In the genomic region with DNA sequence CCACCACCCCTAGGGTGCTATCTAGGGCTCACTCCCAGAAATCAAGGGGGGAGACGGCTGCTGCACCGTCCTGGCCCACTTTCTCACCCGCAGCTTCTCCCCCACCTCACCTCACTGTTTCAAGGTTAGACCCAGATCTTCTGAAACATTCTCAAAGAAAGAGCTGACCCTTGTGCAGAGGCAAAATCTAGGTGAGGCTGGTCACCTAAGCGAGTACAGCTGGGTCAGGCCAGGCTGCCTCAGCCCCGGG, we compare ENCODE assay signal across 8 cellular contexts. TPM values are rescaled to one million over a fixed set of nuclear protein-coding genes. Genes with fewer than 3 reads are reported as not detected.
A peak's percentile ranks its signal among the peaks of the same experiment; 100 is the strongest.
DNase-seq lines count a peak whose midpoint lies in the region; ATAC-seq and TF ChIP-seq lines count a peak whose summit lies in the region.

No MANE protein-coding gene starts in this region.

- CTCF ChIA-PET in CD8-positive, alpha-beta memory T cell (lab: Charles Lee): interaction anchor here (0.9 to 4.2 kb wide), 3 partner anchors 15 to 77 kb away, joined by 3 to 18 read pairs (median 6); no protein-coding TSS in a partner anchor

- H3K27ac Mint-ChIP-seq in CD8-positive, alpha-beta memory T cell: peak overlapping the region in 7 of 8 donors; percentile 44 to 94 (median 67)
- H3K27ac Mint-ChIP-seq in endodermal cell: peak overlapping the region; percentile 92
- peak overlapping the region; percentile 87 for H3K27ac Mint-ChIP-seq in osteocyte (ENCODE audit: unreplicated experiment)

- no peak for DNase-seq in CD8-positive, alpha-beta memory T cell
- no peak for DNase-seq in NT2/D1 (ENCODE audit: low read depth, low spot score)
- no peak for DNase-seq in endodermal cell
- DNase-seq in osteocyte (ENCODE audit: extremely low spot score, unreplicated experiment): no peak
- no peak for DNase-seq in activated effector memory CD4-positive, alpha-beta T cell treated with anti-CD3 and anti-CD28 coated beads, Interleukin-2, amount 50 U/mL, for 16 hours
- no peak for DNase-seq in MV-4-11 (lab: John Stamatoyannopoulos, UW)
- no peak for DNase-seq in NCI-H82 (lab: John Stamatoyannopoulos, UW)

- peaks cover 11 to 23% (median 14%) of the 10 kb centered on the region in 3 donors for H3K4me1 Mint-ChIP-seq in CD8-positive, alpha-beta memory T cell
- H3K4me1 Mint-ChIP-seq in endodermal cell (peaks cover 16% of the 10 kb centered on the region), osteocyte (ENCODE audit: unreplicated experiment) (peaks cover 20% of the 10 kb centered on the region)

- no peak overlapping the region for H3K4me3 ChIP-seq in CD8-positive, alpha-beta memory T cell (ENCODE audit: low read length)
- H3K4me3 ChIP-seq in NT2/D1 (ENCODE audit: insufficient read length, low read depth) (peak overlapping the region; percentile 85), endodermal cell (ENCODE audit: low read length) (peak overlapping the region; percentile 84)

- peaks cover 0 to 44% (median 3%) of the 10 kb centered on the region in 3 donors for H3K36me3 Mint-ChIP-seq in CD8-positive, alpha-beta memory T cell
- H3K36me3 Mint-ChIP-seq in endodermal cell (ENCODE audit: low read depth): peaks cover 31% of the 10 kb centered on the region
- H3K36me3 Mint-ChIP-seq in osteocyte (ENCODE audit: unreplicated experiment): peaks cover 10% of the 10 kb centered on the region

- no peaks in the 10 kb centered on the region for H3K36me3 ChIP-seq in CD8-positive, alpha-beta memory T cell (ENCODE audit: insufficient read depth, low read length)
- peaks cover 38% of the 10 kb centered on the region for H3K36me3 ChIP-seq in NT2/D1 (ENCODE audit: insufficient read depth, insufficient read length, low read length)
- no peaks in the 10 kb centered on the region for H3K36me3 ChIP-seq in endodermal cell (ENCODE audit: control insufficient read depth, insufficient read depth, low read length)

- no peaks in the 10 kb centered on the region for H3K9me3 Mint-ChIP-seq in CD8-positive, alpha-beta memory T cell
- H3K9me3 Mint-ChIP-seq in endodermal cell: no peaks in the 10 kb centered on the region
- H3K9me3 Mint-ChIP-seq in osteocyte (ENCODE audit: unreplicated experiment): no peaks in the 10 kb centered on the region

- H3K4me3 Mint-ChIP-seq in CD8-positive, alpha-beta memory T cell: peak overlapping the region; percentile 19 to 78 (median 63)
- peak overlapping the region; percentile 77 for H3K4me3 Mint-ChIP-seq in endodermal cell
- peak overlapping the region; percentile 71 for H3K4me3 Mint-ChIP-seq in osteocyte (ENCODE audit: unreplicated experiment)

- H3K9ac ChIP-seq in NT2/D1 (ENCODE audit: insufficient read length, low read depth) (peak overlapping the region; percentile 97), endodermal cell (ENCODE audit: extremely low read depth, low read length, poor library complexity, severe bottlenecking) (peak overlapping the region; percentile 77)

- WGBS in endodermal cell (ENCODE audit: insufficient coverage in 1 of 2, insufficient read length in 1 of 2), 2 experiments: 0 to 9% methylated on average over 1 to 5 of the region's 5 CpGs

- H3K27me3 Mint-ChIP-seq in CD8-positive, alpha-beta memory T cell: peaks cover 0 to 1% of the 10 kb centered on the region in 2 donors
- H3K27me3 Mint-ChIP-seq in endodermal cell (ENCODE audit: insufficient read depth): no peaks in the 10 kb centered on the region
- no peaks in the 10 kb centered on the region for H3K27me3 Mint-ChIP-seq in osteocyte (ENCODE audit: unreplicated experiment)

- POLR2A ChIA-PET in CD8-positive, alpha-beta memory T cell (lab: Charles Lee): no interaction called here

- H3K27ac ChIP-seq in CD8-positive, alpha-beta memory T cell (ENCODE audit: low read depth, low read length): peak overlapping the region; percentile 59
- peak overlapping the region; percentile 68 for H3K27ac ChIP-seq in endodermal cell (ENCODE audit: low read depth, low read length)

- TF ChIP-seq CTCF in endodermal cell (conservative IDR thresholded peaks at IDR 0.05) (no peak), osteocyte (IDR thresholded peaks at IDR 0.05) (no peak)

- H3K27me3 ChIP-seq in CD8-positive, alpha-beta memory T cell (ENCODE audit: insufficient read depth, low read length, poor library complexity, severe bottlenecking): no peaks in the 10 kb centered on the region
- H3K27me3 ChIP-seq in NT2/D1 (ENCODE audit: insufficient read depth, insufficient read length) (peaks cover 3% of the 10 kb centered on the region), endodermal cell (ENCODE audit: control insufficient read depth, insufficient read depth, low read length, poor library complexity, severe bottlenecking) (no peaks in the 10 kb centered on the region)

- H3K9me3 ChIP-seq in CD8-positive, alpha-beta memory T cell (ENCODE audit: low read length): no peaks in the 10 kb centered on the region
- no peaks in the 10 kb centered on the region for H3K9me3 ChIP-seq in NT2/D1 (ENCODE audit: insufficient read depth, low read length)
- no peaks in the 10 kb centered on the region for H3K9me3 ChIP-seq in endodermal cell (ENCODE audit: control insufficient read depth, low read length)

- H3K4me1 ChIP-seq in CD8-positive, alpha-beta memory T cell (ENCODE audit: insufficient read depth, low read length): peaks cover 9% of the 10 kb centered on the region
- H3K4me1 ChIP-seq in NT2/D1 (ENCODE audit: insufficient read depth, insufficient read length) (peaks cover 23% of the 10 kb centered on the region), endodermal cell (ENCODE audit: control insufficient read depth, insufficient read depth, low read length) (peaks cover 12% of the 10 kb centered on the region)

- ATAC-seq in HG02870 (IDR thresholded peaks at IDR 0.05; ENCODE audit: unreplicated experiment): no peak

RNA-seq across cellular contexts. Expression of a gene that starts 27.0 kb away (rescaled TPM):
- 10 to 100 TPM; 32.3 to 34.4 TPM for total RNA-seq in CD8-positive, alpha-beta memory T cell
- 63.3 TPM for polyA plus RNA-seq in CD8-positive, alpha-beta memory T cell
- total RNA-seq in endodermal cell: 10 to 100 TPM; 34.0 to 38.4 TPM
- 22.5 TPM for polyA plus RNA-seq in endodermal cell (2013, experiment 1 of 2)
- polyA plus RNA-seq in endodermal cell (2013, experiment 2 of 2): 22.2 TPM
- total RNA-seq in osteocyte: 92.4 and 94.3 TPM in 2 replicates

RNA-seq across cellular contexts. Expression of a gene that starts 27.1 kb away (rescaled TPM):
- total RNA-seq in CD8-positive, alpha-beta memory T cell: 100 to 1,000 TPM in 1 of 2 experiments, 10 to 100 TPM in 1; 91.8 to 102 TPM
- 109 TPM for polyA plus RNA-seq in CD8-positive, alpha-beta memory T cell
- 10 to 100 TPM; 64.9 to 67.4 TPM for total RNA-seq in endodermal cell
- polyA plus RNA-seq in endodermal cell (2013, experiment 1 of 2): 47.0 TPM
- polyA plus RNA-seq in endodermal cell (2013, experiment 2 of 2): 44.1 TPM
- 58.0 and 59.2 TPM in 2 replicates for total RNA-seq in osteocyte

RNA-seq across cellular contexts. Expression of a gene that starts 35.8 kb away (rescaled TPM):
- 10 to 100 TPM; 32.9 to 38.0 TPM for total RNA-seq in CD8-positive, alpha-beta memory T cell
- 8.1 TPM for polyA plus RNA-seq in CD8-positive, alpha-beta memory T cell
- total RNA-seq in endodermal cell (10 to 100 TPM; 46.4 to 48.3 TPM), osteocyte (28.4 and 34.4 TPM in 2 replicates)
- 17.5 TPM for polyA plus RNA-seq in endodermal cell (2013, experiment 1 of 2)
- polyA plus RNA-seq in endodermal cell (2013, experiment 2 of 2): 19.7 TPM

RNA-seq across cellular contexts. Expression of a gene that starts 41.8 kb away (rescaled TPM):
- total RNA-seq in CD8-positive, alpha-beta memory T cell: 10 to 100 TPM; 27.0 to 27.2 TPM
- 33.7 TPM for polyA plus RNA-seq in CD8-positive, alpha-beta memory T cell
- total RNA-seq in endodermal cell (10 to 100 TPM in 1 of 2 donors, 1 to 10 TPM in 1; 9.2 to 10.9 TPM), osteocyte (9.7 and 10.1 TPM in 2 replicates)
- polyA plus RNA-seq in endodermal cell (2013, experiment 1 of 2): 17.1 TPM
- 13.9 TPM for polyA plus RNA-seq in endodermal cell (2013, experiment 2 of 2)

RNA-seq across cellular contexts. Expression of a gene that starts 45.3 kb away (rescaled TPM):
- total RNA-seq in CD8-positive, alpha-beta memory T cell: 1 to 10 TPM; 7.2 to 7.5 TPM
- polyA plus RNA-seq in CD8-positive, alpha-beta memory T cell: 8.3 TPM
- total RNA-seq in endodermal cell (10 to 100 TPM; 25.0 to 43.5 TPM), osteocyte (0.42 and 0.48 TPM in 2 replicates)
- 21.8 TPM for polyA plus RNA-seq in endodermal cell (2013, experiment 1 of 2)
- polyA plus RNA-seq in endodermal cell (2013, experiment 2 of 2): 19.6 TPM
